18 cellular contexts compared by ENCODE assay signal in genomic region chr9:99358668-99359067, GRCh38.
"Had no signal": no experiment of that assay in that cellular context is flagged by ENCODE, and none has a peak within 500 bp of the region (broad histone marks: within the 10 kb centered on the region; RNA-seq: fewer than 3 reads in every experiment).

No MANE protein-coding gene starts in this region.

- ATAC-seq: effector memory CD8-positive, alpha-beta T cell; left lobe of liver; lower lobe of right lung; natural killer cell treated with Interleukin-12 subunit alpha and Interleukin-12 subunit beta and Interleukin-15 and Interleukin-18, amount 100 ng/mL, for 72 hours; pancreas; sciatic nerve had no signal

- DNase-seq: central memory CD4-positive, alpha-beta T cell; cortex of kidney; effector memory CD8-positive, alpha-beta T cell; esophagus squamous epithelium; foreskin fibroblast; hypothalamus; kidney glomerular epithelial cell; lower lobe of right lung; occipital lobe; pancreas; stimulated activated naive CD4-positive, alpha-beta T cell; stomach; trophoblast cell had no signal

- H3K27ac ChIP-seq: lower lobe of right lung, pancreas, stomach had no signal

- H3K4me1 ChIP-seq: pancreas had no signal

- H3K9me3 ChIP-seq: esophagus squamous epithelium, lower lobe of right lung, pancreas, stomach had no signal

- H3K36me3 ChIP-seq: esophagus squamous epithelium, lower lobe of right lung, pancreas, stomach had no signal

- H3K27me3 ChIP-seq: pancreas had no signal

- H3K4me3 ChIP-seq: dorsolateral prefrontal cortex, esophagus squamous epithelium, lower lobe of right lung, pancreas, skin epidermis, stomach had no signal
